In the genomic region with DNA sequence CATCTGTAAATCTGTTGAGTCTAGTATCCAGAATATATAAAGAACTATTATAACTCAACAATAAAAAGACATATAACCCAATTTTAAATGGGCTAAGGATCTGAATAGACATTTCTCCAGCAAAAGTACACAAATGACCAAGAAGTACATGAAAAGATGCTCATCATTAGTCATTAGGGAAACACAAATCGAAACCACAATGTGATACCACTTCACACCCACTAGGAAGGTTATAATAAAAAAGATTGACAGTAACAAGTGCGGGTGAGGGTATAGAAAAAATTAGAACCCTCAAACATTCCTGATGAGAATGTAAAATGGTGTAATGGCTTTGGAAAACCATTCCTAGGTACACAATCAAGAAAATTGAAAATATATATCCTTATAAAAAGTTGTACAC, we compare ENCODE assay signal across 15 cellular contexts. TPM values are rescaled to one million over a fixed set of nuclear protein-coding genes. Genes with fewer than 3 reads are reported as not detected.
DNase-seq lines count a peak whose midpoint lies in the region; ATAC-seq and TF ChIP-seq lines count a peak whose summit lies in the region.
"Had no signal": no experiment of that assay in that cellular context is flagged by ENCODE, and none has a peak within 500 bp of the region (broad histone marks: within the 10 kb centered on the region; RNA-seq: fewer than 3 reads in every experiment).

No MANE protein-coding gene starts in this region.

- H3K27ac ChIP-seq in PC-3 (ENCODE audit: low read length), result no peak overlapping the region
- H3K27ac ChIP-seq: BLaER1 had no signal

- no peak for TF ChIP-seq CTCF in PC-3 (conservative IDR thresholded peaks at IDR 0.05; ENCODE audit: low read depth, low read length)
- no peak for TF ChIP-seq CTCF in epithelial cell of esophagus (IDR thresholded peaks at IDR 0.05; ENCODE audit: insufficient read depth, low read depth, low read length, missing control alignments)

- POLR2A ChIA-PET in PC-3 (lab: Charles Lee; ENCODE audit: unreplicated experiment), result no interaction called here

- intact Hi-C loops in PC-3 (cut with micrococcal nuclease), result loop anchor here (10.0 kb wide), 1 partner anchor 46 kb away; no protein-coding TSS in a partner anchor
- intact Hi-C loops in activated naive CD4-positive, alpha-beta T cell treated with anti-CD3 and anti-CD28 coated beads for 36 hours (cut with micrococcal nuclease), result no loop called here

- H3K4me2 ChIP-seq in PC-3 (ENCODE audit: low read length), result no peak overlapping the region
- H3K4me2 ChIP-seq: BLaER1, GM23338 had no signal

- CTCF ChIA-PET in PC-3 (lab: Charles Lee), result no interaction called here
- CTCF ChIA-PET in activated naive CD4-positive, alpha-beta T cell treated with anti-CD3 and anti-CD28 coated beads for 36 hours (lab: Charles Lee), result interaction anchor here (0.7 kb wide), 1 partner anchor 17 kb away, joined by 3 read pairs; no protein-coding TSS in a partner anchor

- peaks cover 74% of the 10 kb centered on the region for H3K79me2 ChIP-seq in PC-3 (ENCODE audit: low read length)

- H3K4me3 ChIP-seq in PC-3 (ENCODE audit: low read length) (no peak overlapping the region), epithelial cell of esophagus (ENCODE audit: low read length) (no peak overlapping the region)
- H3K4me3 ChIP-seq: BLaER1, GM23338 had no signal

- no peaks in the 10 kb centered on the region for H3K9me3 ChIP-seq in PC-3 (ENCODE audit: low read length)

- DNase-seq in PC-3 (peak; percentile 51), epithelial cell of esophagus (ENCODE audit: low read depth) (peak; percentile 22), NCI-H345 treated with DMSO at 0.1 percent for 48 hours (lab: John Stamatoyannopoulos, UW; ENCODE audit: unreplicated experiment) (no peak)
- no peak for DNase-seq in activated naive CD4-positive, alpha-beta T cell treated with anti-CD3 and anti-CD28 coated beads for 36 hours
- DNase-seq in activated CD8-positive, alpha-beta memory T cell treated with anti-CD3 and anti-CD28 coated beads, Interleukin-2, amount 50 U/mL, for 4 hours, result no peak
- DNase-seq: EL, KBM-7, NCI-H1105, NCI-H187, NCI-H446, NCI-H748 treated with DMSO at 0.1 percent for 48 hours had no signal

- no peaks in the 10 kb centered on the region for H3K27me3 ChIP-seq in PC-3 (ENCODE audit: low read length)
- H3K27me3 ChIP-seq: BLaER1 had no signal

- no peak overlapping the region for H3K4me3 Mint-ChIP-seq in activated naive CD4-positive, alpha-beta T cell treated with anti-CD3 and anti-CD28 coated beads for 36 hours
- H3K4me3 Mint-ChIP-seq: GM23338 had no signal

- H3K27me3 Mint-ChIP-seq in activated naive CD4-positive, alpha-beta T cell treated with anti-CD3 and anti-CD28 coated beads for 36 hours (ENCODE audit: low read depth), result no peaks in the 10 kb centered on the region

- peaks cover 82% of the 10 kb centered on the region for H3K4me1 Mint-ChIP-seq in activated naive CD4-positive, alpha-beta T cell treated with anti-CD3 and anti-CD28 coated beads for 36 hours (ENCODE audit: low read depth)

- H3K36me3 Mint-ChIP-seq in activated naive CD4-positive, alpha-beta T cell treated with anti-CD3 and anti-CD28 coated beads for 36 hours (ENCODE audit: low read depth), result peaks cover 5% of the 10 kb centered on the region

- no peak overlapping the region for H2AFZ ChIP-seq in PC-3 (ENCODE audit: low read length)
- H2AFZ ChIP-seq: GM23338 had no signal

- no peaks in the 10 kb centered on the region for H3K36me3 ChIP-seq in PC-3 (ENCODE audit: low read depth, low read length)

- BruUV-seq in PC-3 (replicated peaks; lab: Mats Ljungman, UMichigan), result no TSS peak

- H3K9me3 Mint-ChIP-seq in activated naive CD4-positive, alpha-beta T cell treated with anti-CD3 and anti-CD28 coated beads for 36 hours, result no peaks in the 10 kb centered on the region
- H3K9me3 Mint-ChIP-seq: GM23338 had no signal

- no peak overlapping the region for H3K9ac ChIP-seq in PC-3 (ENCODE audit: low read length)
- H3K9ac ChIP-seq: BLaER1 had no signal

- H4K20me1 ChIP-seq in PC-3 (ENCODE audit: low read length), result peaks cover 6% of the 10 kb centered on the region; the same call in 1 of the 2 replicates

- peaks cover 41% of the 10 kb centered on the region for H3K4me1 ChIP-seq in PC-3 (ENCODE audit: insufficient read depth, low read length)

- no peaks in the 10 kb centered on the region for H3F3A ChIP-seq in PC-3 (ENCODE audit: low read length, unreplicated experiment)

- no peaks in the 10 kb centered on the region for H3K9me2 ChIP-seq in PC-3 (replicated peaks; ENCODE audit: low read length)

- ATAC-seq in GM18517 (IDR thresholded peaks at IDR 0.05; ENCODE audit: unreplicated experiment) (peak; percentile 30), GM21717 (IDR thresholded peaks at IDR 0.05; ENCODE audit: unreplicated experiment) (peak; percentile 24), PC-3 (no peak)
- ATAC-seq: GM23338 had no signal

- no peak overlapping the region for H3K27ac Mint-ChIP-seq in activated naive CD4-positive, alpha-beta T cell treated with anti-CD3 and anti-CD28 coated beads for 36 hours
- H3K27ac Mint-ChIP-seq: GM23338 had no signal

RNA-seq across cellular contexts. Expression of gene XPNPEP1, which starts 4.1 kb away (rescaled TPM):
- 77.3 TPM in 2 replicates for total RNA-seq in PC-3 (2014; rRNA removed)
- total RNA-seq in activated naive CD4-positive, alpha-beta T cell treated with anti-CD3 and anti-CD28 coated beads for 36 hours, result 10 to 100 TPM; 52.2 to 52.6 TPM

Comparison
In these comparisons a context has a peak if more than half of its experiments do, and no peak if none do; other contexts are left out.
1. DNase-seq: peak in PC-3 (single experiment) and epithelial cell of esophagus (single experiment); none in activated naive CD4-positive, alpha-beta T cell treated with anti-CD3 and anti-CD28 coated beads for 36 hours (single experiment), activated CD8-positive, alpha-beta memory T cell treated with anti-CD3 and anti-CD28 coated beads, Interleukin-2, amount 50 U/mL, for 4 hours (single experiment) and NCI-H345 treated with DMSO at 0.1 percent for 48 hours (single experiment).